ENCODE assay signal across 28 cellular contexts in genomic region chr2:102678442-102678841, GRCh38. TPM values are rescaled to one million over a fixed set of nuclear protein-coding genes. Genes with fewer than 3 reads are reported as not detected.
"Had no signal": no experiment of that assay in that cellular context is flagged by ENCODE, and none has a peak within 500 bp of the region (broad histone marks: within the 10 kb centered on the region; RNA-seq: fewer than 3 reads in every experiment).

No MANE protein-coding gene starts in this region.

- H3K36me3 Mint-ChIP-seq: stimulated activated effector memory CD8-positive, alpha-beta T cell treated with anti-CD3 and anti-CD28 coated beads, Interleukin-12 subunit alpha, Interleukin-12 subunit beta, amount 100 ng/mL, for 72 hours; stimulated activated memory B cell treated with anti-CD40 and anti-IgM and Interleukin-4, amounts not matched to agents 10 μg/mL and 1 μg/mL and 100 μg/mL, for 72 hours; stimulated activated naive B cell treated with anti-CD40 and anti-IgM and Interleukin-4, amounts not matched to agents 10 μg/mL and 1 μg/mL and 100 μg/mL, for 72 hours; type B pancreatic cell had no signal

- H3K9me3 Mint-ChIP-seq: stimulated activated effector memory CD8-positive, alpha-beta T cell treated with anti-CD3 and anti-CD28 coated beads, Interleukin-12 subunit alpha, Interleukin-12 subunit beta, amount 100 ng/mL, for 72 hours; stimulated activated memory B cell treated with anti-CD40 and anti-IgM and Interleukin-4, amounts not matched to agents 10 μg/mL and 1 μg/mL and 100 μg/mL, for 72 hours; stimulated activated naive B cell treated with anti-CD40 and anti-IgM and Interleukin-4, amounts not matched to agents 10 μg/mL and 1 μg/mL and 100 μg/mL, for 72 hours; stimulated activated naive CD8-positive, alpha-beta T cell treated with anti-CD3 and anti-CD28 coated beads, Interleukin-15, amount 100 ng/mL, for 72 hours; stimulated activated naive CD8-positive, alpha-beta T cell treated with anti-CD3 and anti-CD28 coated beads, Interleukin-15, Interleukin-2, amounts not matched to agents 100 ng/mL and 50 ng/mL, for 24 hours; type B pancreatic cell had no signal

- H3K4me3 Mint-ChIP-seq: stimulated activated effector memory CD8-positive, alpha-beta T cell treated with anti-CD3 and anti-CD28 coated beads, Interleukin-12 subunit alpha, Interleukin-12 subunit beta, amount 100 ng/mL, for 72 hours; stimulated activated memory B cell treated with anti-CD40 and anti-IgM and Interleukin-4, amounts not matched to agents 10 μg/mL and 1 μg/mL and 100 μg/mL, for 72 hours; stimulated activated naive B cell treated with anti-CD40 and anti-IgM and Interleukin-4, amounts not matched to agents 10 μg/mL and 1 μg/mL and 100 μg/mL, for 72 hours; stimulated activated naive CD8-positive, alpha-beta T cell treated with anti-CD3 and anti-CD28 coated beads, Interleukin-15, amount 100 ng/mL, for 72 hours; stimulated activated naive CD8-positive, alpha-beta T cell treated with anti-CD3 and anti-CD28 coated beads, Interleukin-15, Interleukin-2, amounts not matched to agents 100 ng/mL and 50 ng/mL, for 24 hours; type B pancreatic cell had no signal

- H3K4me3 ChIP-seq: stomach, suprapubic skin, testis, thoracic aorta, thyroid gland, tibial artery, tibial nerve, upper lobe of left lung, upper lobe of right lung, uterus, vagina had no signal

- H3K27me3 Mint-ChIP-seq: stimulated activated naive CD8-positive, alpha-beta T cell treated with anti-CD3 and anti-CD28 coated beads, Interleukin-15, amount 100 ng/mL, for 72 hours had no signal

- H3K27me3 ChIP-seq: stomach, suprapubic skin, testis, thyroid gland, tibial nerve, upper lobe of left lung, upper lobe of right lung, uterus, vagina had no signal

- H3K36me3 ChIP-seq: suprapubic skin, thoracic aorta, thyroid gland, tibial artery, tibial nerve, upper lobe of left lung, upper lobe of right lung, uterus, vagina had no signal

- FAIRE-seq: urothelium cell line had no signal

- DNase-seq: stimulated activated CD4-positive, alpha-beta T cell treated with anti-CD3 and anti-CD28 coated beads, Interleukin-2, amount 100 ng/mL, for 48 hours; stimulated activated CD4-positive, alpha-beta T cell treated with anti-CD3 and anti-CD28 coated beads, Interleukin-4, amount 100 ng/mL, for 1 hour; stimulated activated CD4-positive, alpha-beta T cell treated with anti-CD3 and anti-CD28 coated beads, Interleukin-4, amount 100 ng/mL, for 24 hours; stimulated activated CD4-positive, alpha-beta T cell treated with anti-CD3 and anti-CD28 coated beads, Interleukin-4, amount 100 ng/mL, for 4 hours; stimulated activated CD8-positive, alpha-beta memory T cell treated with anti-CD3 and anti-CD28 coated beads, Interleukin-4, amount 100 ng/mL, for 48 hours; stimulated activated naive B cell treated with anti-CD40 and anti-IgM and Interleukin-4, amounts not matched to agents 10 μg/mL and 1 μg/mL and 100 μg/mL, for 72 hours; stimulated activated naive CD4-positive, alpha-beta T cell; stimulated activated naive CD4-positive, alpha-beta T cell treated with Interleukin-2 at 50 U/mL for 16 hours; stimulated activated naive CD8-positive, alpha-beta T cell treated with anti-CD3 and anti-CD28 coated beads, Interleukin-15, amount 100 ng/mL, for 72 hours; stimulated activated naive CD8-positive, alpha-beta T cell treated with anti-CD3 and anti-CD28 coated beads, Interleukin-15, Interleukin-2, amounts not matched to agents 100 U/mL and 50 U/mL, for 24 hours; stomach; substantia nigra; testis; thyroid gland; tibial artery; trophoblast cell; upper lobe of left lung; upper lobe of right lung; uterus had no signal

- H3K27ac ChIP-seq: stomach, suprapubic skin, testis, thoracic aorta, thyroid gland, tibial artery, tibial nerve, upper lobe of left lung, upper lobe of right lung, uterus, vagina had no signal

- H3K4me1 ChIP-seq: stomach, suprapubic skin, testis, thyroid gland, tibial artery, tibial nerve, upper lobe of left lung, upper lobe of right lung, uterus, vagina had no signal

- H3K4me1 Mint-ChIP-seq: stimulated activated effector memory CD8-positive, alpha-beta T cell treated with anti-CD3 and anti-CD28 coated beads, Interleukin-12 subunit alpha, Interleukin-12 subunit beta, amount 100 ng/mL, for 72 hours; stimulated activated memory B cell treated with anti-CD40 and anti-IgM and Interleukin-4, amounts not matched to agents 10 μg/mL and 1 μg/mL and 100 μg/mL, for 72 hours; stimulated activated naive CD8-positive, alpha-beta T cell treated with anti-CD3 and anti-CD28 coated beads, Interleukin-15, amount 100 ng/mL, for 72 hours had no signal

- H3K9me3 ChIP-seq: stomach, suprapubic skin, testis, thoracic aorta, thyroid gland, tibial artery, tibial nerve, upper lobe of left lung, upper lobe of right lung, uterus, vagina had no signal

- H3K27ac Mint-ChIP-seq: stimulated activated effector memory CD8-positive, alpha-beta T cell treated with anti-CD3 and anti-CD28 coated beads, Interleukin-12 subunit alpha, Interleukin-12 subunit beta, amount 100 ng/mL, for 72 hours; stimulated activated memory B cell treated with anti-CD40 and anti-IgM and Interleukin-4, amounts not matched to agents 10 μg/mL and 1 μg/mL and 100 μg/mL, for 72 hours; stimulated activated naive B cell treated with anti-CD40 and anti-IgM and Interleukin-4, amounts not matched to agents 10 μg/mL and 1 μg/mL and 100 μg/mL, for 72 hours; stimulated activated naive CD8-positive, alpha-beta T cell treated with anti-CD3 and anti-CD28 coated beads, Interleukin-15, amount 100 ng/mL, for 72 hours; stimulated activated naive CD8-positive, alpha-beta T cell treated with anti-CD3 and anti-CD28 coated beads, Interleukin-15, Interleukin-2, amounts not matched to agents 100 ng/mL and 50 ng/mL, for 24 hours; type B pancreatic cell had no signal

- ATAC-seq: stimulated activated effector memory CD8-positive, alpha-beta T cell treated with anti-CD3 and anti-CD28 coated beads, Interleukin-12 subunit alpha, Interleukin-12 subunit beta, amount 100 ng/mL, for 72 hours; stimulated activated memory B cell treated with anti-CD40 and anti-IgM and Interleukin-4, amounts not matched to agents 10 μg/mL and 1 μg/mL and 100 μg/mL, for 72 hours; stimulated activated naive B cell treated with anti-CD40 and anti-IgM and Interleukin-4, amounts not matched to agents 10 μg/mL and 1 μg/mL and 100 μg/mL, for 72 hours; stimulated activated naive CD8-positive, alpha-beta T cell treated with anti-CD3 and anti-CD28 coated beads, Interleukin-15, amount 100 ng/mL, for 72 hours; stimulated activated naive CD8-positive, alpha-beta T cell treated with anti-CD3 and anti-CD28 coated beads, Interleukin-15, Interleukin-2, amounts not matched to agents 100 U/mL and 50 U/mL, for 24 hours; upper lobe of right lung had no signal

RNA-seq across cellular contexts. Expression of gene SLC9A2, which starts 59.1 kb away (rescaled TPM):
- total RNA-seq: vagina had no signal
